Comparison of ENCODE assay signal across 8 cellular contexts in genomic region chr4:148445071-148445902, GRCh38. TPM values are rescaled to one million over a fixed set of nuclear protein-coding genes. Genes with fewer than 3 reads are reported as not detected.
DNase-seq lines count a peak whose midpoint lies in the region; ATAC-seq and TF ChIP-seq lines count a peak whose summit lies in the region.

No MANE protein-coding gene starts in this region.

- H3K4me3 ChIP-seq in LNCaP clone FGC (ENCODE audit: low read depth, low read length): peak overlapping the region; percentile 83
- peak overlapping the region; percentile 82 to 92 (median 90) for H3K4me3 ChIP-seq in esophagus squamous epithelium

- DNase-seq in GM13976 (ENCODE audit: low spot score): peak; percentile 53
- DNase-seq in LNCaP clone FGC (ENCODE audit: low read depth): no peak
- DNase-seq in activated T-cell treated with anti-CD3 and anti-CD28 coated beads, Interleukin-2, amount 50 U/mL, for 24 hours: peak; percentile 81
- DNase-seq in esophagus squamous epithelium (lab: John Stamatoyannopoulos, UW): peak; percentile 24
- peak; percentile 75 to 89 (median 86) for DNase-seq in naive thymus-derived CD8-positive, alpha-beta T cell
- DNase-seq in stimulated activated naive B cell treated with anti-CD40 and anti-IgM and Interleukin-4, amounts not matched to agents 10 μg/mL and 1 μg/mL and 100 μg/mL, for 72 hours: peak; percentile 48

- H3K36me3 Mint-ChIP-seq in activated T-cell treated with anti-CD3 and anti-CD28 coated beads, Interleukin-2, amount 50 U/mL, for 24 hours (ENCODE audit: low read depth): peaks cover 14% of the 10 kb centered on the region
- no peaks in the 10 kb centered on the region for H3K36me3 Mint-ChIP-seq in naive thymus-derived CD8-positive, alpha-beta T cell
- peaks cover 1 to 4% of the 10 kb centered on the region in 2 donors for H3K36me3 Mint-ChIP-seq in stimulated activated naive B cell treated with anti-CD40 and anti-IgM and Interleukin-4, amounts not matched to agents 10 μg/mL and 1 μg/mL and 100 μg/mL, for 72 hours

- peak overlapping the region; percentile 84 for H3K4me3 Mint-ChIP-seq in activated T-cell treated with anti-CD3 and anti-CD28 coated beads, Interleukin-2, amount 50 U/mL, for 24 hours
- peak overlapping the region; percentile 84 to 97 (median 89) for H3K4me3 Mint-ChIP-seq in naive thymus-derived CD8-positive, alpha-beta T cell
- peak overlapping the region; percentile 86 to 92 for H3K4me3 Mint-ChIP-seq in stimulated activated naive B cell treated with anti-CD40 and anti-IgM and Interleukin-4, amounts not matched to agents 10 μg/mL and 1 μg/mL and 100 μg/mL, for 72 hours

- no peak for TF ChIP-seq POLR2A in esophagus squamous epithelium (IDR thresholded peaks at IDR 0.05)

- peaks cover 0 to 24% (median 0%) of the 10 kb centered on the region in 4 donors for H3K27me3 ChIP-seq in esophagus squamous epithelium

- H3K27ac ChIP-seq in esophagus squamous epithelium: peak overlapping the region; percentile 53 to 95 (median 92)

- H3K36me3 ChIP-seq in esophagus squamous epithelium: no peaks in the 10 kb centered on the region

- peak overlapping the region; percentile 82 for H3K27ac Mint-ChIP-seq in activated T-cell treated with anti-CD3 and anti-CD28 coated beads, Interleukin-2, amount 50 U/mL, for 24 hours
- H3K27ac Mint-ChIP-seq in naive thymus-derived CD8-positive, alpha-beta T cell: peak overlapping the region; percentile 86 to 98 (median 94)
- peak overlapping the region; percentile 70 for H3K27ac Mint-ChIP-seq in stimulated activated naive B cell treated with anti-CD40 and anti-IgM and Interleukin-4, amounts not matched to agents 10 μg/mL and 1 μg/mL and 100 μg/mL, for 72 hours

- 1 to 4% methylated on average over 11 to 13 of the region's 103 CpGs for WGBS in esophagus squamous epithelium, 2 donors

- in situ Hi-C loops in GM13976 (cut with MboI; ENCODE audit: low sequenced_read_pairs, unreplicated experiment): no loop called here

- TF ChIP-seq CTCF in GM13976 (IDR thresholded peaks at IDR 0.05; ENCODE audit: borderline replicate concordance, control extremely low read depth, extremely low read depth, insufficient read depth, missing control alignments) (no peak), LNCaP clone FGC (IDR thresholded peaks at IDR 0.05; ENCODE audit: control insufficient read depth, extremely low read depth, insufficient read depth) (peak; percentile 13; the same call in 1 of the 2 replicates), esophagus squamous epithelium (IDR thresholded peaks at IDR 0.05) (no peak)

- H3K4me1 ChIP-seq in esophagus squamous epithelium: peaks cover 0 to 57% (median 6%) of the 10 kb centered on the region in 3 donors

- H3K4me1 Mint-ChIP-seq in activated T-cell treated with anti-CD3 and anti-CD28 coated beads, Interleukin-2, amount 50 U/mL, for 24 hours (ENCODE audit: low read depth): peaks cover 35% of the 10 kb centered on the region
- peaks cover 23 to 38% (median 34%) of the 10 kb centered on the region in 4 donors for H3K4me1 Mint-ChIP-seq in naive thymus-derived CD8-positive, alpha-beta T cell
- peaks cover 10 to 22% of the 10 kb centered on the region in 2 donors for H3K4me1 Mint-ChIP-seq in stimulated activated naive B cell treated with anti-CD40 and anti-IgM and Interleukin-4, amounts not matched to agents 10 μg/mL and 1 μg/mL and 100 μg/mL, for 72 hours

- POLR2A ChIA-PET in naive thymus-derived CD8-positive, alpha-beta T cell (lab: Charles Lee): interaction anchor here (0.6 to 9.2 kb wide), 6 partner anchors 9 to 762 kb away, joined by 3 to 304 read pairs (median 4); partner anchors contain the start of gene PRMT9

- no peaks in the 10 kb centered on the region for H3K9me3 Mint-ChIP-seq in activated T-cell treated with anti-CD3 and anti-CD28 coated beads, Interleukin-2, amount 50 U/mL, for 24 hours
- no peaks in the 10 kb centered on the region for H3K9me3 Mint-ChIP-seq in naive thymus-derived CD8-positive, alpha-beta T cell
- no peaks in the 10 kb centered on the region for H3K9me3 Mint-ChIP-seq in stimulated activated naive B cell treated with anti-CD40 and anti-IgM and Interleukin-4, amounts not matched to agents 10 μg/mL and 1 μg/mL and 100 μg/mL, for 72 hours

- no peaks in the 10 kb centered on the region for H3K9me3 ChIP-seq in esophagus squamous epithelium

- peak; percentile 32 to 34 for ATAC-seq in naive thymus-derived CD8-positive, alpha-beta T cell
- peak; percentile 8 to 19 for ATAC-seq in stimulated activated naive B cell treated with anti-CD40 and anti-IgM and Interleukin-4, amounts not matched to agents 10 μg/mL and 1 μg/mL and 100 μg/mL, for 72 hours (replicated peaks)
- no peak for ATAC-seq in GM18858 (IDR thresholded peaks at IDR 0.05; ENCODE audit: unreplicated experiment)
- no peak for ATAC-seq in HG03095 (IDR thresholded peaks at IDR 0.05; ENCODE audit: unreplicated experiment)

- intact Hi-C loops in esophagus squamous epithelium (cut with DNase I): no loop called here

- H3K27me3 Mint-ChIP-seq in activated T-cell treated with anti-CD3 and anti-CD28 coated beads, Interleukin-2, amount 50 U/mL, for 24 hours: peaks cover 9% of the 10 kb centered on the region
- H3K27me3 Mint-ChIP-seq in naive thymus-derived CD8-positive, alpha-beta T cell: peaks cover 0 to 10% (median 0%) of the 10 kb centered on the region in 5 donors
- no peaks in the 10 kb centered on the region for H3K27me3 Mint-ChIP-seq in stimulated activated naive B cell treated with anti-CD40 and anti-IgM and Interleukin-4, amounts not matched to agents 10 μg/mL and 1 μg/mL and 100 μg/mL, for 72 hours

RNA-seq across cellular contexts. Expression of gene NR3C2, which starts 3.1 kb away (rescaled TPM):
- total RNA-seq in esophagus squamous epithelium: 1 to 10 TPM; 1.2 to 5.3 (median 2.3) TPM
- total RNA-seq in naive thymus-derived CD8-positive, alpha-beta T cell: 10 to 100 TPM; 50.7 to 53.5 TPM
- polyA plus RNA-seq in naive thymus-derived CD8-positive, alpha-beta T cell: 1 to 10 TPM; 6.8 to 9.4 (median 9.2) TPM

Comparison
In these comparisons a context has a peak if more than half of its experiments do, and no peak if none do; other contexts are left out.
1. ATAC-seq: peak in naive thymus-derived CD8-positive, alpha-beta T cell (2 of 2) and stimulated activated naive B cell treated with anti-CD40 and anti-IgM and Interleukin-4, amounts not matched to agents 10 μg/mL and 1 μg/mL and 100 μg/mL, for 72 hours (2 of 2); none in GM18858 (single experiment) and HG03095 (single experiment).
2. RNA of gene NR3C2, which starts 3.1 kb away (total RNA-seq): 50.7 to 53.5 TPM in naive thymus-derived CD8-positive, alpha-beta T cell; 1.2 to 5.3 TPM in esophagus squamous epithelium; every median in the first group is over 4 times any median in the second.
3. Peak in every context shown above with its lines, with median percentiles within 50 percentile points of each other: H3K27ac Mint-ChIP-seq and H3K4me3 Mint-ChIP-seq.